ENCODE assay signal across 8 cellular contexts in the genomic region with DNA sequence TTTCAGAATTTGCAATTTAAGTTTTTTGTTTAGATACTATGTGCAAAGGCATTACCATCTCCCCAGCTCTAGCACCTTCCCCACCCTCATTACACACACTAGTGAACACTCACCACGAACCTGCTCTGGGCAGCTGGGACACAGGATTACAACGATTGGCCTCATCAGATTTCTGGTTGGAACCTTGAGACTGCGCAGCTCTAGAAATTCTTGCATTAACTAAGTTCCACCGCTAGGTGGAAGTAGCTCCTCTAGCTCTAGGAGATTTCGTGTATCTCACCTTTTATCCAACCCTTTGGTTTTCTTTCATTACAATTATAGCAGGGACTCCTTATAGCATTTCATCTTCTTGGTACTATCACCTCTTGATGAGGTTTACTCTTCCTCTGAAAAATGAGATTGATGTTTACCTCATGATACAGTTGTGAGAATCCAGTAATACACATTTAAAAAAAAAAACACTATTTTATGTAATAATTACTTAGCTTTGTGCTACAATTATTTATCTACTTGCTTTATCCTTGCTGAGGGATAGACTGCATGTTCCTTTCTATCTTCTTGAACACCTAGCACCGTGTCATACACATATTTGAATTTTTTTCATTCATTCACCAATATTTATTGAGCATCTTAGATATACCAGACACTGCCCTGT. TPM values are rescaled to one million over a fixed set of nuclear protein-coding genes. Genes with fewer than 3 reads are reported as not detected.
A peak's percentile ranks its signal among the peaks of the same experiment; 100 is the strongest.
DNase-seq lines count a peak whose midpoint lies in the region; ATAC-seq and TF ChIP-seq lines count a peak whose summit lies in the region.

No MANE protein-coding gene starts in this region.

- H3K27me3 Mint-ChIP-seq in Caco-2 (ENCODE audit: insufficient read depth, unreplicated experiment) = no peaks in the 10 kb centered on the region
- peaks cover 19% of the 10 kb centered on the region for H3K27me3 Mint-ChIP-seq in T-helper 17 cell

- CTCF ChIA-PET in Caco-2 (lab: Charles Lee) = interaction anchor here (0.6 to 3.5 kb wide), 16 partner anchors 14 to 413 kb away, joined by 3 to 86 read pairs (median 6); a partner anchor contains a TSS

- H3K27ac ChIP-seq in osteoblast (ENCODE audit: low read depth, low read length) = no peak overlapping the region

- H3K9me3 Mint-ChIP-seq in Caco-2 (ENCODE audit: unreplicated experiment) = no peaks in the 10 kb centered on the region

- no peaks in the 10 kb centered on the region for H3K79me2 ChIP-seq in osteoblast (ENCODE audit: insufficient read depth, low read length)

- H3K4me2 ChIP-seq in osteoblast (ENCODE audit: insufficient read depth, low read length) = no peak overlapping the region

- H3K4me3 ChIP-seq in Caco-2 (ENCODE audit: low read depth, low read length) (no peak overlapping the region), osteoblast (ENCODE audit: insufficient read depth, low read length) (no peak overlapping the region)

- H3K9me3 ChIP-seq in Caco-2 = no peaks in the 10 kb centered on the region
- H3K9me3 ChIP-seq in T-helper 17 cell (ENCODE audit: control insufficient read depth, low read length, poor library complexity, severe bottlenecking) = no peaks in the 10 kb centered on the region
- H3K9me3 ChIP-seq in osteoblast (ENCODE audit: low read depth, low read length) = no peaks in the 10 kb centered on the region

- no TSS peak for BruUV-seq in Caco-2 (replicated peaks; lab: Mats Ljungman, UMichigan)

- H3K36me3 ChIP-seq in Caco-2 (ENCODE audit: control insufficient read depth, insufficient read depth, low read length) (no peaks in the 10 kb centered on the region), osteoblast (ENCODE audit: insufficient read depth, low read length) (no peaks in the 10 kb centered on the region)

- intact Hi-C loops in Caco-2 (cut with micrococcal nuclease; ENCODE audit: unreplicated experiment) = loop anchor here (1.0 to 2.0 kb wide), 6 partner anchors 28 to 451 kb away; a partner anchor contains a TSS

- TF ChIP-seq CTCF in Caco-2 (IDR thresholded peaks at IDR 0.05; ENCODE audit: insufficient read depth in 1 of 2, low read depth in 1 of 2, low read length in 1 of 2, severe bottlenecking in 1 of 2, unreplicated experiment in 1 of 2) (peak; percentile 71 to 81), osteoblast (IDR thresholded peaks at IDR 0.05; ENCODE audit: extremely low read depth, low read depth, low read length) (peak; percentile 81)

- H3K36me3 Mint-ChIP-seq in Caco-2 (ENCODE audit: insufficient read depth, unreplicated experiment) (no peaks in the 10 kb centered on the region), T-helper 17 cell (ENCODE audit: low read depth) (no peaks in the 10 kb centered on the region)

- H3K27ac Mint-ChIP-seq in Caco-2 (ENCODE audit: unreplicated experiment) = no peak overlapping the region
- H3K27ac Mint-ChIP-seq in T-helper 17 cell = no peak overlapping the region

- H4K20me1 ChIP-seq in osteoblast (ENCODE audit: insufficient read depth, low read length) = no peaks in the 10 kb centered on the region

- H3K4me1 Mint-ChIP-seq in Caco-2 (ENCODE audit: low read depth, unreplicated experiment) (no peaks in the 10 kb centered on the region), T-helper 17 cell (peaks cover 2% of the 10 kb centered on the region)

- ATAC-seq in GM18907 (IDR thresholded peaks at IDR 0.05; ENCODE audit: unreplicated experiment) = peak; percentile 92
- ATAC-seq in HG03039 (IDR thresholded peaks at IDR 0.05; ENCODE audit: unreplicated experiment) = peak; percentile 96
- ATAC-seq in T-helper 17 cell = peak; percentile 62

- no peak overlapping the region for H2AFZ ChIP-seq in osteoblast (ENCODE audit: low read length)

- peak in 1 of 2 experiments; percentile 43 for DNase-seq in Caco-2
- DNase-seq in NCI-H1694 treated with DMSO at 0.1 percent for 48 hours (lab: John Stamatoyannopoulos, UW) = peak; percentile 74
- peak in 1 of 3 donors; percentile 3 for DNase-seq in T-helper 17 cell
- peak; percentile 76 for DNase-seq in fibroblast of peridontal ligament (ENCODE audit: extremely low read depth)
- peak; percentile 74 for DNase-seq in osteoblast (ENCODE audit: insufficient read length, low spot score, missing footprints)
- DNase-seq in T-helper 9 cell = no peak

- no peaks in the 10 kb centered on the region for H3K27me3 ChIP-seq in Caco-2 (replicated peaks; ENCODE audit: control insufficient read depth, insufficient read depth, low read length)
- H3K27me3 ChIP-seq in osteoblast (ENCODE audit: insufficient read depth, low read length) = no peaks in the 10 kb centered on the region

- H3K4me1 ChIP-seq in Caco-2 (no peaks in the 10 kb centered on the region), osteoblast (ENCODE audit: insufficient read depth, low read length) (peaks cover 2% of the 10 kb centered on the region)

- no peak overlapping the region for H3K4me3 Mint-ChIP-seq in Caco-2 (ENCODE audit: unreplicated experiment)
- no peak overlapping the region for H3K4me3 Mint-ChIP-seq in T-helper 17 cell

- POLR2A ChIA-PET in Caco-2 (lab: Charles Lee) = no interaction called here

RNA-seq across cellular contexts. Expression of a gene that starts 28.7 kb away (rescaled TPM):
- total RNA-seq in Caco-2 (2022) = 49.4 and 53.1 TPM in 2 replicates
- 1 to 10 TPM in 1 of 2 donors, under 1 TPM in 1; 0.17 to 1.9 TPM for total RNA-seq in T-helper 17 cell
- 282 and 345 TPM in 2 replicates for total RNA-seq in osteoblast

Comparison
In these comparisons a context has a peak if more than half of its experiments do, and no peak if none do; other contexts are left out.
1. RNA of a gene that starts 28.7 kb away (total RNA-seq): 282 to 345 TPM in osteoblast and 49.4 to 53.1 TPM in Caco-2; 0.17 to 1.9 TPM in T-helper 17 cell; every median in the first group is over 10 times any median in the second.
2. Peak in every context shown above with its lines, with median percentiles within 50 percentile points of each other: ATAC-seq.